ENCODE assay signal across 14 cellular contexts in genomic region chr19:2625434-2625833, GRCh38.
A peak's percentile ranks its signal among the peaks of the same experiment; 100 is the strongest.
DNase-seq lines count a peak whose midpoint lies in the region; ATAC-seq and TF ChIP-seq lines count a peak whose summit lies in the region.
"Had no signal": no experiment of that assay in that cellular context is flagged by ENCODE, and none has a peak within 500 bp of the region (broad histone marks: within the 10 kb centered on the region; RNA-seq: fewer than 3 reads in every experiment).

No MANE protein-coding gene starts in this region.

- peaks cover 9% of the 10 kb centered on the region for H3K9me3 Mint-ChIP-seq in activated CD8-positive, alpha-beta memory T cell treated with anti-CD3 and anti-CD28 coated beads, Interleukin-2, amount 10 ng/mL, durations not matched to agents 7 days and 5 days (ENCODE audit: low read depth)

- H3K4me3 ChIP-seq in colonic mucosa (no peak overlapping the region), mesenchymal stem cell (ENCODE audit: insufficient read depth in 1 of 2, low read depth in 1 of 2, low read length in 2 of 2) (no peak overlapping the region), transverse colon (no peak overlapping the region)

- H2BK15ac ChIP-seq in mesenchymal stem cell (ENCODE audit: low read depth, poor library complexity, severe bottlenecking) = no peak overlapping the region

- H3K4me2 ChIP-seq in mesenchymal stem cell (ENCODE audit: low read length, poor library complexity, severe bottlenecking) = no peak overlapping the region

- no peak overlapping the region for H3K4me3 Mint-ChIP-seq in activated CD8-positive, alpha-beta memory T cell treated with anti-CD3 and anti-CD28 coated beads, Interleukin-2, amount 10 ng/mL, durations not matched to agents 7 days and 5 days
- H3K4me3 Mint-ChIP-seq: T-helper 1 cell treated with Interleukin-12 subunit alpha and Interleukin-12 subunit beta and Interleukin-4 antibody, amounts not matched to agents 30 μg/mL and 1 μg/mL, for 36 hours had no signal

- no peak overlapping the region for H3K18ac ChIP-seq in mesenchymal stem cell (ENCODE audit: low read depth in 1 of 2, low read length in 2 of 2)

- no peaks in the 10 kb centered on the region for H3K9me3 ChIP-seq in colonic mucosa
- peaks cover 6% of the 10 kb centered on the region for H3K9me3 ChIP-seq in mesenchymal stem cell (ENCODE audit: control insufficient read depth, low read length)
- H3K9me3 ChIP-seq in transverse colon = no peaks in the 10 kb centered on the region

- H3K27ac Mint-ChIP-seq in activated CD8-positive, alpha-beta memory T cell treated with anti-CD3 and anti-CD28 coated beads, Interleukin-2, amount 10 ng/mL, durations not matched to agents 7 days and 5 days = peak overlapping the region; percentile 50
- H3K27ac Mint-ChIP-seq: T-helper 1 cell treated with Interleukin-12 subunit alpha and Interleukin-12 subunit beta and Interleukin-4 antibody, amounts not matched to agents 30 μg/mL and 1 μg/mL, for 36 hours had no signal

- H3K36me3 ChIP-seq in colonic mucosa = no peaks in the 10 kb centered on the region
- peaks cover 0 to 3% of the 10 kb centered on the region in 2 experiments for H3K36me3 ChIP-seq in mesenchymal stem cell (ENCODE audit: control insufficient read depth in 1 of 2, insufficient read depth in 2 of 2, low read depth in 1 of 2, low read length in 2 of 2)
- no peaks in the 10 kb centered on the region for H3K36me3 ChIP-seq in transverse colon

- no peak overlapping the region for H4K8ac ChIP-seq in mesenchymal stem cell (ENCODE audit: low read length)

- H3K14ac ChIP-seq in mesenchymal stem cell (ENCODE audit: low read length in 2 of 2) = no peak overlapping the region

- WGBS in mesenchymal stem cell = 87% methylated on average over 9 of the region's 9 CpGs
- 62 to 70% methylated on average over 2 to 9 of the region's 9 CpGs for WGBS in transverse colon (ENCODE audit: low coverage in 1 of 2), 2 donors

- H3K27me3 Mint-ChIP-seq in activated CD8-positive, alpha-beta memory T cell treated with anti-CD3 and anti-CD28 coated beads, Interleukin-2, amount 10 ng/mL, durations not matched to agents 7 days and 5 days = no peaks in the 10 kb centered on the region

- H3K36me3 Mint-ChIP-seq in activated CD8-positive, alpha-beta memory T cell treated with anti-CD3 and anti-CD28 coated beads, Interleukin-2, amount 10 ng/mL, durations not matched to agents 7 days and 5 days = peaks cover 3% of the 10 kb centered on the region

- no peak for TF ChIP-seq POLR2A in transverse colon (IDR thresholded peaks at IDR 0.05)

- no peak overlapping the region for H4K91ac ChIP-seq in mesenchymal stem cell (ENCODE audit: low read length)

- DNase-seq in activated CD8-positive, alpha-beta memory T cell treated with anti-CD3 and anti-CD28 coated beads, Interleukin-2, amount 10 ng/mL, durations not matched to agents 7 days and 5 days = no peak
- DNase-seq in activated CD8-positive, alpha-beta memory T cell treated with anti-CD3 and anti-CD28 coated beads for 24 hours = no peak
- DNase-seq in colonic mucosa (peak; percentile 76), mesenchymal stem cell (no peak), transverse colon (peak; percentile 75), globus pallidus (ENCODE audit: low spot score) (no peak), activated gamma-delta T cell (lab: John Stamatoyannopoulos, UW) (no peak)
- DNase-seq in activated effector memory CD4-positive, alpha-beta T cell treated with Interleukin-2 at 50 U/mL for 16 hours = no peak
- DNase-seq: ACHN; activated CD8-positive, alpha-beta memory T cell treated with anti-CD3 and anti-CD28 coated beads, Interleukin-2, amount 50 U/mL, for 4 hours; EL; NCI-H1048; NCI-H748 treated with DMSO at 0.1 percent for 48 hours had no signal

- intact Hi-C loops in colonic mucosa (cut with DNase I) (no loop called here), transverse colon (cut with DNase I; ENCODE audit: low total_unique reads) (no loop called here)

- peak overlapping the region; percentile 84 for H2AK5ac ChIP-seq in mesenchymal stem cell (ENCODE audit: low read length, severe bottlenecking)

- TF ChIP-seq CTCF in colonic mucosa (IDR thresholded peaks at IDR 0.05) (no peak), transverse colon (IDR thresholded peaks at IDR 0.05) (no peak)

- no peak overlapping the region for H3K23ac ChIP-seq in mesenchymal stem cell (ENCODE audit: low read length in 2 of 2)

- no peak overlapping the region for H3K27ac ChIP-seq in colonic mucosa
- no peak overlapping the region for H3K27ac ChIP-seq in mesenchymal stem cell (ENCODE audit: low read length, poor library complexity, severe bottlenecking)
- H3K27ac ChIP-seq in transverse colon = peak overlapping the region; percentile 52 to 69 (median 58)

- TF ChIP-seq EP300 in transverse colon (IDR thresholded peaks at IDR 0.05; ENCODE audit: low read depth) = no peak

- no peaks in the 10 kb centered on the region for H3K27me3 ChIP-seq in colonic mucosa
- H3K27me3 ChIP-seq in mesenchymal stem cell (ENCODE audit: control insufficient read depth in 1 of 2, insufficient read depth in 1 of 2, low read length in 2 of 2) = peaks cover 0 to 6% of the 10 kb centered on the region in 2 experiments
- H3K27me3 ChIP-seq in transverse colon = no peaks in the 10 kb centered on the region

- peaks cover 44% of the 10 kb centered on the region for H3K4me1 Mint-ChIP-seq in activated CD8-positive, alpha-beta memory T cell treated with anti-CD3 and anti-CD28 coated beads, Interleukin-2, amount 10 ng/mL, durations not matched to agents 7 days and 5 days

- no peak overlapping the region for H2AFZ ChIP-seq in mesenchymal stem cell (ENCODE audit: low read depth, low read length)

- ATAC-seq in activated CD8-positive, alpha-beta memory T cell treated with anti-CD3 and anti-CD28 coated beads, Interleukin-2, amount 10 ng/mL, durations not matched to agents 7 days and 5 days = no peak

- H2BK120ac ChIP-seq in mesenchymal stem cell (ENCODE audit: low read depth, low read length) = no peak overlapping the region

- H3K9ac ChIP-seq in colonic mucosa (ENCODE audit: low read depth in 2 of 2, low read length in 2 of 2) = no peak overlapping the region
- no peak overlapping the region for H3K9ac ChIP-seq in mesenchymal stem cell (ENCODE audit: low read length)

- H3K4me1 ChIP-seq in colonic mucosa (no peaks in the 10 kb centered on the region), mesenchymal stem cell (ENCODE audit: control insufficient read depth, insufficient read depth, low read depth, low read length) (peaks cover 35% of the 10 kb centered on the region), transverse colon (peaks cover 0 to 30% (median 20%) of the 10 kb centered on the region in 4 donors)

- H2BK12ac ChIP-seq in mesenchymal stem cell (ENCODE audit: low read length in 2 of 2) = peak overlapping the region in 1 of 2 experiments; percentile 77

- CTCF ChIA-PET in activated CD8-positive, alpha-beta memory T cell treated with anti-CD3 and anti-CD28 coated beads, Interleukin-2, amount 10 ng/mL, durations not matched to agents 7 days and 5 days (lab: Charles Lee) = interaction anchor here (1.3 to 20.7 kb wide), 3 partner anchors 10 to 125 kb away, joined by 3 to 434 read pairs (median 10); no protein-coding TSS in a partner anchor

- no peaks in the 10 kb centered on the region for H3K79me1 ChIP-seq in mesenchymal stem cell (replicated peaks; ENCODE audit: low read length, poor library complexity, severe bottlenecking)

- H3K4ac ChIP-seq in mesenchymal stem cell (ENCODE audit: low read depth in 1 of 2, low read length in 2 of 2) = no peak overlapping the region

- H2BK5ac ChIP-seq in mesenchymal stem cell (ENCODE audit: low read depth, low read length, poor library complexity, severe bottlenecking) = no peak overlapping the region

- in situ Hi-C loops in transverse colon (cut with MboI; ENCODE audit: low pct_ligation_motif_present in 1 of 4, low pct_unique_long_range_greater_than_20kb in 1 of 4, low sequenced_read_pairs in 3 of 4) = no loop called here

Comparison
In these comparisons a context has a peak if more than half of its experiments do, and no peak if none do; other contexts are left out.
1. DNase-seq: peak in colonic mucosa (single experiment) and transverse colon (single experiment); none in activated CD8-positive, alpha-beta memory T cell treated with anti-CD3 and anti-CD28 coated beads, Interleukin-2, amount 10 ng/mL, durations not matched to agents 7 days and 5 days (single experiment), activated CD8-positive, alpha-beta memory T cell treated with anti-CD3 and anti-CD28 coated beads for 24 hours (single experiment), mesenchymal stem cell (single experiment), activated effector memory CD4-positive, alpha-beta T cell treated with Interleukin-2 at 50 U/mL for 16 hours (single experiment), globus pallidus (single experiment) and activated gamma-delta T cell (single experiment).
2. H3K27ac ChIP-seq: peak in transverse colon (4 of 4); none in colonic mucosa (single experiment) and mesenchymal stem cell (single experiment).